8 cellular contexts compared by ENCODE assay signal in the genomic region with DNA sequence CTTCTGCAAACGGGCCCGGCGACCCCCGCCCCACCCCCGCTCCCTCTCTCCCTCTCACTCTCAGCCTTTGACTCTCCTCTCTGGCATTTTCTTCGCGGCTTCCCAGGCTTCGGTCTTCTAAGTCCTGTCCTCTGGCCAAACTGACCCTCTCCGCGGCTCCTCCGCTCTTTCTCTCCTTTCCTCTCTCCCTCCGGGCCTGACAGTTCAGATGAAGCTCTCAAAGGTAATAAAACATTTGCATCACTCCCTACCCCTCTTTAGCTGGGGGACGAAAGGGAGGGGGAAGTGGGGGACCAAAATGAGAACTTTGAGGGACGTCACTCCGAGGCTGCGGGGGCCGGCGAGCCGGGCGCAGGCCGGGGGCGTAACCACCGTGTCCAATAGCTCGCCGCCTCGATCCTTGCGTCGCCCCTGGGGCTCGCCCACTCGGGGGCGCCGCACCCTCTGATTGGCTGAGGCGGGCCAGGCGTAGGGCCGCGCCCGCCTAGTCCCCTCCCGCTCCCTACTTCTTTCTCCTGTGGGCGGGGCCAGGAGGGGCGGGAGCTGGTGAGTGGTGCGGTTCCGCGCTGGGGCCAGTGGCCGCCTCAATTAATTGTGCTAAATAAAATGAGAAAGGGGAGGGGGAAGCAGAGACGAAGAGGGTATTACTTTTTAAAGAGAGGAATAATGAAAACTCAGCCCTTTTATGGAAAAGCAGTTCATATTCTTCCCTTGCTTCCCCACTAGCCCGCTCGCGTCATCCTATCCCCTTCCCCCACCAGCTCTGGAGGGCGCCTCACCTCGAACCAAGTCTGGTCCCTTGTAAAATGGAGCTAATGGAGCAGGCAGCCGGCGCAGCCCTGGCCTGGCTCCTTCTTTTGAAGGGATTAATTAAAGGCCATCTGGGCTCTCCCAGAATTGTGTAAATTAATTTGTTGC. TPM values are rescaled to one million over a fixed set of nuclear protein-coding genes. Genes with fewer than 3 reads are reported as not detected.
A peak's percentile ranks its signal among the peaks of the same experiment; 100 is the strongest.
DNase-seq lines count a peak whose midpoint lies in the region; ATAC-seq and TF ChIP-seq lines count a peak whose summit lies in the region.

A gene (minus strand): TSS at position 228 of the 918 bp plus-strand sequence. CDS start 1,064 bp downstream, outside the sequence.

- intact Hi-C loops in activated naive CD4-positive, alpha-beta T cell treated with anti-CD3 and anti-CD28 coated beads for 36 hours (cut with micrococcal nuclease): loop anchor here (2.0 to 5.0 kb wide), 2 partner anchors 83 to 468 kb away; a partner anchor contains a TSS

- in situ Hi-C loops in astrocyte of the cerebellum (cut with HindIII; ENCODE audit: low sequenced_read_pairs): no loop called here

- peaks cover 21% of the 10 kb centered on the region for H3K4me1 Mint-ChIP-seq in activated naive CD4-positive, alpha-beta T cell treated with anti-CD3 and anti-CD28 coated beads for 36 hours (ENCODE audit: low read depth)

- peaks cover 6% of the 10 kb centered on the region for H3K9me3 Mint-ChIP-seq in activated naive CD4-positive, alpha-beta T cell treated with anti-CD3 and anti-CD28 coated beads for 36 hours

- peak within 1 kb of the TSS; percentile 60 for H3K4me3 Mint-ChIP-seq in activated naive CD4-positive, alpha-beta T cell treated with anti-CD3 and anti-CD28 coated beads for 36 hours

- no peak for DNase-seq in activated naive CD4-positive, alpha-beta T cell treated with anti-CD3 and anti-CD28 coated beads for 36 hours
- DNase-seq in activated naive CD4-positive, alpha-beta T cell treated with anti-CD3 and anti-CD28 coated beads, Interleukin-2, amount 50 U/mL, for 16 hours: no peak
- DNase-seq in NCI-H226 (peak; percentile 79), astrocyte of the cerebellum (ENCODE audit: low read depth) (peak; percentile 33), hypothalamus (lab: John Stamatoyannopoulos, UW) (peak in 36 of 51 donors; percentile 8 to 75 (median 48)), putamen (ENCODE audit: low spot score) (peak; percentile 40)
- no peak for DNase-seq in activated CD8-positive, alpha-beta memory T cell treated with anti-CD3 and anti-CD28 coated beads, Interleukin-2, amount 50 U/mL, for 4 hours

- H3K4me3 ChIP-seq in astrocyte of the cerebellum (ENCODE audit: low read depth, low read length): peak within 1 kb of the TSS; percentile 42

- ATAC-seq in GM19328 (IDR thresholded peaks at IDR 0.05; ENCODE audit: unreplicated experiment): no peak

- TF ChIP-seq CTCF in astrocyte of the cerebellum (IDR thresholded peaks at IDR 0.05; ENCODE audit: low read depth, low read length, missing control alignments): no peak

- H3K27ac Mint-ChIP-seq in activated naive CD4-positive, alpha-beta T cell treated with anti-CD3 and anti-CD28 coated beads for 36 hours: no peak within 1 kb of the TSS

- peaks cover 85% of the 10 kb centered on the region for H3K27me3 Mint-ChIP-seq in activated naive CD4-positive, alpha-beta T cell treated with anti-CD3 and anti-CD28 coated beads for 36 hours (ENCODE audit: low read depth)

- peaks cover 7% of the 10 kb centered on the region for H3K36me3 Mint-ChIP-seq in activated naive CD4-positive, alpha-beta T cell treated with anti-CD3 and anti-CD28 coated beads for 36 hours (ENCODE audit: low read depth)

- CTCF ChIA-PET in activated naive CD4-positive, alpha-beta T cell treated with anti-CD3 and anti-CD28 coated beads for 36 hours (lab: Charles Lee): interaction anchor here (0.6 kb wide), 2 partner anchors 161 to 608 kb away, joined by 3 to 4 read pairs; no protein-coding TSS in a partner anchor

RNA-seq across cellular contexts. Expression of the gene that starts here (rescaled TPM):
- not detected for total RNA-seq in activated naive CD4-positive, alpha-beta T cell treated with anti-CD3 and anti-CD28 coated beads for 36 hours

Comparison
In these comparisons a context has a peak if more than half of its experiments do, and no peak if none do; other contexts are left out.
1. DNase-seq: peak in NCI-H226 (single experiment), astrocyte of the cerebellum (single experiment), hypothalamus (36 of 51) and putamen (single experiment); none in activated naive CD4-positive, alpha-beta T cell treated with anti-CD3 and anti-CD28 coated beads for 36 hours (single experiment), activated naive CD4-positive, alpha-beta T cell treated with anti-CD3 and anti-CD28 coated beads, Interleukin-2, amount 50 U/mL, for 16 hours (single experiment) and activated CD8-positive, alpha-beta memory T cell treated with anti-CD3 and anti-CD28 coated beads, Interleukin-2, amount 50 U/mL, for 4 hours (single experiment).